In the genomic region with DNA sequence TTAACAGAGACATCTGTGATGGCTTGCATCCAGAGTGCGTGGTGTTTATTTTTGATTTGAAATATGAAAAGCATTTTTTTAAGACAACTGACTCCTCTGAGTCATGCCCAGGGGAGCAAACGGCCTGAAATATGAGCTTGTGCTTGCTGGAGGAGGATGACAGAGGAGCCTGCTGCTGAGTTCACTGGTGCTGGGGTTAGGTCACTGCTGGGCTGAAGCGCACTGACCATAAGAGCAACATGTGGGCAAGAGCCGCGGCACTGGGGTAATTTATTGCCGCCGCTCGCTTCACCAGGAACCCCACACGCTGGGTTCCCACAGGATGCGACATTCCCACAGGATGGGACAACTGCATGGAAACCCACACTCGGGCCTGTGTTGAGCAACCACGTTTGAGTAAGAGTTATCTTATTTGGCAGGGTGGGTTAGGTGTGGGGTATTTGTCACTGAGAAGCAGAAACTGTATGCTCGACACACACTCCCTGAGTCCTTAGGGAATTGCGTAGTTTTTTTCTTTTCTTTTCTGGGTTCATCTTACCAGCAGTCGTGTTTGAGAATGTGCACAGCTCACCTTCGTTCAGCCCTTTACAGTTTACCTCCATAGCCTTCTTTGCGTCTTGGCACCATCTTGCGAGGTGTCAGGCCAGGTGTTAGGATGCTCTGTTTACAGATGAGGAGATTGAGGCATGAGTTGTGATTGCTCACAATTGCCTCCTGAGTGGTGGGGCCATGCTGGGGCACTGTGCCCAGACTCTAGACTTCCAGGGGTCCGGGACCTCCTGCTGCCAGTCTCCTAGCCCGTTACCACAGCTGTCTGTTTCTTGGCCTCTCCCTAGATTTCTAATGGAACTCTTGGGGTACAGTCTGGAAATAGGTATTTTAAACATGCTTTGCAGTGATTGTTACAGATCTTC, we compare ENCODE assay signal across 8 cellular contexts.
DNase-seq lines count a peak whose midpoint lies in the region; ATAC-seq and TF ChIP-seq lines count a peak whose summit lies in the region.

No MANE protein-coding gene starts in this region.

- peaks cover 61% of the 10 kb centered on the region for H3K4me1 Mint-ChIP-seq in activated T-helper 2 cell treated with anti-CD3 and anti-CD28 coated beads, Interferon-gamma antibody, Interleukin-2, Interleukin-4, amounts not matched to agents 10 μg/mL and 5 μg/mL and 100 μg/mL, durations not matched to agents 14 hours and 24 hours and 36 hours (ENCODE audit: low read depth)

- H3K36me3 ChIP-seq in Loucy (ENCODE audit: insufficient read depth, low read length) (peaks cover 25% of the 10 kb centered on the region; the same call in 1 of the 2 replicates), brain microvascular endothelial cell (replicated peaks) (peaks cover 46% of the 10 kb centered on the region), liver (ENCODE audit: control insufficient read depth in 4 of 4, insufficient read depth in 3 of 4, low read depth in 1 of 4, low read length in 3 of 4) (no peaks in the 10 kb centered on the region), upper lobe of left lung (no peaks in the 10 kb centered on the region)

- no peaks in the 10 kb centered on the region for H3K27me3 Mint-ChIP-seq in activated T-helper 2 cell treated with anti-CD3 and anti-CD28 coated beads, Interferon-gamma antibody, Interleukin-2, Interleukin-4, amounts not matched to agents 10 μg/mL and 5 μg/mL and 100 μg/mL, durations not matched to agents 14 hours and 24 hours and 36 hours (ENCODE audit: low read depth)

- H3F3A ChIP-seq in Loucy (ENCODE audit: low read depth), result no peaks in the 10 kb centered on the region

- no peak for TF ChIP-seq POLR2A in upper lobe of left lung (IDR thresholded peaks at IDR 0.05)

- DNase-seq in AG09319 (ENCODE audit: extremely low read depth, low read depth) (peak; percentile 96), brain microvascular endothelial cell (peak; percentile 98), upper lobe of left lung (no peak)
- no peak for DNase-seq in activated effector memory CD4-positive, alpha-beta T cell treated with Interleukin-2 at 50 U/mL for 16 hours
- DNase-seq in activated T-helper 2 cell treated with anti-CD3 and anti-CD28 coated beads, Interferon-gamma antibody, Interleukin-2, Interleukin-4, amounts not matched to agents 10 μg/mL and 5 μg/mL and 100 μg/mL, durations not matched to agents 14 hours and 24 hours and 36 hours (ENCODE audit: low spot score), result no peak

- H3K9me3 ChIP-seq in Loucy (ENCODE audit: insufficient read depth, low read depth, low read length), result no peaks in the 10 kb centered on the region
- no peaks in the 10 kb centered on the region for H3K9me3 ChIP-seq in liver (ENCODE audit: control insufficient read depth in 4 of 4, low read length in 3 of 4)
- H3K9me3 ChIP-seq in upper lobe of left lung, result no peaks in the 10 kb centered on the region

- peak; percentile 62 to 86 for ATAC-seq in upper lobe of left lung (ENCODE audit: low FRiP score in 2 of 2)
- no peak for ATAC-seq in HG03342 (IDR thresholded peaks at IDR 0.05; ENCODE audit: unreplicated experiment)

- no peak for TF ChIP-seq RAD21 in liver (IDR thresholded peaks at IDR 0.05)

- in situ Hi-C loops in brain microvascular endothelial cell (cut with HindIII; ENCODE audit: low pct_ligation_motif_present, low sequenced_read_pairs), result no loop called here

- H3K4me3 Mint-ChIP-seq in activated T-helper 2 cell treated with anti-CD3 and anti-CD28 coated beads, Interferon-gamma antibody, Interleukin-2, Interleukin-4, amounts not matched to agents 10 μg/mL and 5 μg/mL and 100 μg/mL, durations not matched to agents 14 hours and 24 hours and 36 hours (ENCODE audit: low read depth), result no peak overlapping the region

- peak overlapping the region; percentile 18 for H3K4me2 ChIP-seq in Loucy (ENCODE audit: low read depth, low read length, poor library complexity, severe bottlenecking)

- TF ChIP-seq CTCF in AG09319 (IDR thresholded peaks at IDR 0.05; ENCODE audit: low read depth, low read length) (no peak), Loucy (conservative IDR thresholded peaks at IDR 0.05; ENCODE audit: low read length) (no peak), brain microvascular endothelial cell (IDR thresholded peaks at IDR 0.05; ENCODE audit: low read depth, low read length, missing control alignments) (no peak), liver (IDR thresholded peaks at IDR 0.05; ENCODE audit: low read depth, low read length, missing input control) (no peak), upper lobe of left lung (IDR thresholded peaks at IDR 0.05) (no peak)

- H2AFZ ChIP-seq in Loucy (ENCODE audit: low read length), result no peak overlapping the region

- H3K79me2 ChIP-seq in Loucy (ENCODE audit: insufficient read depth, low read length), result peaks cover 99% of the 10 kb centered on the region

- H3K27me3 ChIP-seq in Loucy (ENCODE audit: insufficient read depth, low read length, poor library complexity, severe bottlenecking), result no peaks in the 10 kb centered on the region
- no peaks in the 10 kb centered on the region for H3K27me3 ChIP-seq in brain microvascular endothelial cell (replicated peaks)
- no peaks in the 10 kb centered on the region for H3K27me3 ChIP-seq in liver (ENCODE audit: control insufficient read depth in 4 of 4, insufficient read depth in 4 of 4, low read length in 3 of 4)
- no peaks in the 10 kb centered on the region for H3K27me3 ChIP-seq in upper lobe of left lung

- peaks cover 18% of the 10 kb centered on the region for H3K36me3 Mint-ChIP-seq in activated T-helper 2 cell treated with anti-CD3 and anti-CD28 coated beads, Interferon-gamma antibody, Interleukin-2, Interleukin-4, amounts not matched to agents 10 μg/mL and 5 μg/mL and 100 μg/mL, durations not matched to agents 14 hours and 24 hours and 36 hours (ENCODE audit: low read depth)

- H3K9me2 ChIP-seq in Loucy (replicated peaks; ENCODE audit: low read depth, low read length), result no peaks in the 10 kb centered on the region

- peaks cover 12% of the 10 kb centered on the region for H4K20me1 ChIP-seq in Loucy (ENCODE audit: insufficient read depth, low read length, poor library complexity, severe bottlenecking)

- H3K4me3 ChIP-seq in Loucy (ENCODE audit: low read length, poor library complexity, severe bottlenecking) (no peak overlapping the region), brain microvascular endothelial cell (ENCODE audit: low read depth, low read length) (peak overlapping the region; percentile 1), liver (ENCODE audit: low read depth in 1 of 3, low read length in 3 of 3) (no peak overlapping the region), upper lobe of left lung (no peak overlapping the region)

- intact Hi-C loops in activated T-helper 2 cell treated with anti-CD3 and anti-CD28 coated beads, Interferon-gamma antibody, Interleukin-2, Interleukin-4, amounts not matched to agents 10 μg/mL and 5 μg/mL and 100 μg/mL, durations not matched to agents 14 hours and 24 hours and 36 hours (cut with micrococcal nuclease), result no loop called here

- no peak for TF ChIP-seq EP300 in upper lobe of left lung (IDR thresholded peaks at IDR 0.05)

- H3K27ac ChIP-seq in brain microvascular endothelial cell (peak overlapping the region; percentile 100), liver (ENCODE audit: low read depth in 1 of 2, low read length in 2 of 2) (peak overlapping the region; percentile 56 to 82), upper lobe of left lung (peak overlapping the region; percentile 67 to 78 (median 76))

- H3K9me3 Mint-ChIP-seq in activated T-helper 2 cell treated with anti-CD3 and anti-CD28 coated beads, Interferon-gamma antibody, Interleukin-2, Interleukin-4, amounts not matched to agents 10 μg/mL and 5 μg/mL and 100 μg/mL, durations not matched to agents 14 hours and 24 hours and 36 hours, result no peaks in the 10 kb centered on the region

- H3K4me1 ChIP-seq in Loucy (ENCODE audit: insufficient read depth, low read length, poor library complexity, severe bottlenecking), result peaks cover 39% of the 10 kb centered on the region
- H3K4me1 ChIP-seq in liver (ENCODE audit: control insufficient read depth in 4 of 4, insufficient read depth in 4 of 4, low read length in 3 of 4), result peaks cover 10 to 32% (median 22%) of the 10 kb centered on the region in 4 donors
- peaks cover 33 to 55% (median 48%) of the 10 kb centered on the region in 4 donors for H3K4me1 ChIP-seq in upper lobe of left lung

- H3K27ac Mint-ChIP-seq in activated T-helper 2 cell treated with anti-CD3 and anti-CD28 coated beads, Interferon-gamma antibody, Interleukin-2, Interleukin-4, amounts not matched to agents 10 μg/mL and 5 μg/mL and 100 μg/mL, durations not matched to agents 14 hours and 24 hours and 36 hours, result no peak overlapping the region

- H3K9ac ChIP-seq in Loucy (ENCODE audit: low read depth, low read length, poor library complexity, severe bottlenecking) (no peak overlapping the region), liver (ENCODE audit: low read depth in 1 of 2, low read length in 2 of 2) (no peak overlapping the region)

- WGBS in liver, result 78% methylated on average over 20 of the region's 20 CpGs
- 71 to 80% methylated on average over 18 to 20 of the region's 20 CpGs for WGBS in upper lobe of left lung, 2 donors

TF ChIP-seq in liver, 16 proteins besides CTCF, POLR2A, EP300 and RAD21 (continues in another document):
- TF ChIP-seq, protein P1, sequence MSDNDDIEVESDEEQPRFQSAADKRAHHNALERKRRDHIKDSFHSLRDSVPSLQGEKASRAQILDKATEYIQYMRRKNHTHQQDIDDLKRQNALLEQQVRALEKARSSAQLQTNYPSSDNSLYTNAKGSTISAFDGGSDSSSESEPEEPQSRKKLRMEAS (IDR thresholded peaks at IDR 0.05), result no peak
- peak; percentile 71 to 82 for TF ChIP-seq RXRA (IDR thresholded peaks at IDR 0.05)
- TF ChIP-seq NR2F2 (IDR thresholded peaks at IDR 0.05), result peak; percentile 45
- TF ChIP-seq, protein P2, sequence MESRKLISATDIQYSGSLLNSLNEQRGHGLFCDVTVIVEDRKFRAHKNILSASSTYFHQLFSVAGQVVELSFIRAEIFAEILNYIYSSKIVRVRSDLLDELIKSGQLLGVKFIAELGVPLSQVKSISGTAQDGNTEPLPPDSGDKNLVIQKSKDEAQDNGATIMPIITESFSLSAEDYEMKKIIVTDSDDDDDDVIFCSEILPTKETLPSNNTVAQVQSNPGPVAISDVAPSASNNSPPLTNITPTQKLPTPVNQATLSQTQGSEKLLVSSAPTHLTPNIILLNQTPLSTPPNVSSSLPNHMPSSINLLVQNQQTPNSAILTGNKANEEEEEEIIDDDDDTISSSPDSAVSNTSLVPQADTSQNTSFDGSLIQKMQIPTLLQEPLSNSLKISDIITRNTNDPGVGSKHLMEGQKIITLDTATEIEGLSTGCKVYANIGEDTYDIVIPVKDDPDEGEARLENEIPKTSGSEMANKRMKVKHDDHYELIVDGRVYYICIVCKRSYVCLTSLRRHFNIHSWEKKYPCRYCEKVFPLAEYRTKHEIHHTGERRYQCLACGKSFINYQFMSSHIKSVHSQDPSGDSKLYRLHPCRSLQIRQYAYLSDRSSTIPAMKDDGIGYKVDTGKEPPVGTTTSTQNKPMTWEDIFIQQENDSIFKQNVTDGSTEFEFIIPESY (IDR thresholded peaks at IDR 0.05), result no peak
- no peak for TF ChIP-seq SP1 (IDR thresholded peaks at IDR 0.05)
- TF ChIP-seq FOXA2 (IDR thresholded peaks at IDR 0.05), result no peak
- no peak for TF ChIP-seq HNF4A (conservative IDR thresholded peaks at IDR 0.05)

Comparison
In these comparisons a context has a peak if more than half of its experiments do, and no peak if none do; other contexts are left out.
1. DNase-seq: peak in AG09319 (single experiment) and brain microvascular endothelial cell (single experiment); none in upper lobe of left lung (0 of 2), activated effector memory CD4-positive, alpha-beta T cell treated with Interleukin-2 at 50 U/mL for 16 hours (single experiment) and activated T-helper 2 cell treated with anti-CD3 and anti-CD28 coated beads, Interferon-gamma antibody, Interleukin-2, Interleukin-4, amounts not matched to agents 10 μg/mL and 5 μg/mL and 100 μg/mL, durations not matched to agents 14 hours and 24 hours and 36 hours (single experiment).
2. Peak in every context shown above with its lines, with median percentiles within 50 percentile points of each other: H3K27ac ChIP-seq.